ENCODE assay signal across 1 cellular context in the genomic region with DNA sequence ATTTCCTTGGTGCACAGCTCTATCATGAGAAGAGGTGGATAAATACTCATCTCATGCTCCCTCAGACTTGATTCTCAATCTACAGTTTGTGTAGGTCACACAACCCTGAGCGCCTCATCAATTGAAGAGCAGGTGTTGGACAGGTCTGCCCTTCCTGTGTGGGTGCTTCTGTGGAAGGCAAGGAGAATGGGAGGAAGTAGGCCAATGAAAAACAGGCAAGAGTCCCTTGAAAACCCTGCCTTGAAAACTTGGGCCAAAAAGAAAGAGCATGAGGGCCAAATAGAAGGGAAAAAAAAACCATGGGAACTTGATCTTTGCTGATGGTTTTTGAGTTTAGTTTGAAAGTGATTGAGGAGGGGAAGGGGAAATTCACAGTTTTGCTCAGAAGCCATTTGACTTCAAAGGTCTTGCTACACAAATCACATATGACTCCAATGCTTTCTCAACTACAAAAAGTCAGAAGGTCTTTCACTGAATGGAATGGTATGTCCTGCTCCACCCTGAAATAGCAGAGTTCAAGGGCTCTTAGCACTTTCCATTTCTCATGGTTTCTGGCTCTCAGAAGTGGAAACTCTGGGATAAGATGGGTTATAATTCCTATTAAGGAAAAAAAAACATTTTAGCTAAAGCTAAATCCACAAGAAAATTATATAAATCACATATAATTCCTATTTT.
TF ChIP-seq lines count a peak whose summit lies in the region.

No MANE protein-coding gene starts in this region.

TF ChIP-seq in HepG2, 621 proteins besides CTCF, POLR2A, EP300 and RAD21 (continues in another document):
- TF ChIP-seq ZNF20 (CRISPR knock-in tag; IDR thresholded peaks at IDR 0.05) (no peak), ZFP36L1 (CRISPR knock-in tag; IDR thresholded peaks at IDR 0.05) (no peak), ZNF781 (CRISPR knock-in tag; IDR thresholded peaks at IDR 0.05; ENCODE audit: borderline replicate concordance, not compliant biosample characterization) (no peak), ZSCAN31 (CRISPR knock-in tag; IDR thresholded peaks at IDR 0.05; ENCODE audit: low read depth) (no peak), ZNF619 (CRISPR knock-in tag; IDR thresholded peaks at IDR 0.05) (no peak), GLI4 (CRISPR knock-in tag; IDR thresholded peaks at IDR 0.05; ENCODE audit: borderline replicate concordance) (no peak), SMAD1 (CRISPR knock-in tag; IDR thresholded peaks at IDR 0.05; ENCODE audit: borderline replicate concordance, low read depth) (no peak), ZC3H4 (CRISPR knock-in tag; IDR thresholded peaks at IDR 0.05; ENCODE audit: borderline replicate concordance) (no peak), ZBTB20 (CRISPR knock-in tag; IDR thresholded peaks at IDR 0.05; ENCODE audit: borderline replicate concordance, low read depth) (no peak), ZNF713 (CRISPR knock-in tag; IDR thresholded peaks at IDR 0.05) (no peak), HHEX (CRISPR knock-in tag; IDR thresholded peaks at IDR 0.05) (no peak), ZNF382 (CRISPR knock-in tag; IDR thresholded peaks at IDR 0.05; ENCODE audit: borderline replicate concordance) (no peak), ZFP41 (CRISPR knock-in tag; IDR thresholded peaks at IDR 0.05; ENCODE audit: borderline replicate concordance) (no peak), HMG20B (CRISPR knock-in tag; conservative IDR thresholded peaks at IDR 0.05) (peak; percentile 42; the same call in 1 of the 2 replicates), HOXA7 (CRISPR knock-in tag; IDR thresholded peaks at IDR 0.05) (no peak), MXD4 (CRISPR knock-in tag; IDR thresholded peaks at IDR 0.05) (no peak), RBFOX2 (IDR thresholded peaks at IDR 0.05; ENCODE audit: low read depth, low read length) (no peak), HOXA3 (CRISPR knock-in tag; IDR thresholded peaks at IDR 0.05) (no peak), KAT2B (IDR thresholded peaks at IDR 0.05; ENCODE audit: borderline replicate concordance, low read depth, low read length) (no peak), HDAC2 (CRISPR knock-in tag; IDR thresholded peaks at IDR 0.05) (peak; percentile 49; the same call in 1 of the 2 replicates), PLRG1 (conservative IDR thresholded peaks at IDR 0.05) (no peak), ZNF891 (CRISPR knock-in tag; IDR thresholded peaks at IDR 0.05) (no peak), ZNF720 (CRISPR knock-in tag; IDR thresholded peaks at IDR 0.05) (no peak), ZNF782 (CRISPR knock-in tag; IDR thresholded peaks at IDR 0.05; ENCODE audit: borderline replicate concordance) (no peak), HMGA1 (CRISPR knock-in tag; conservative IDR thresholded peaks at IDR 0.05) (no peak), ZNF776 (CRISPR knock-in tag; IDR thresholded peaks at IDR 0.05) (no peak), GFI1 (CRISPR knock-in tag; IDR thresholded peaks at IDR 0.05; ENCODE audit: borderline replicate concordance) (peak; percentile 88), TBX3 (IDR thresholded peaks at IDR 0.05; ENCODE audit: borderline replicate concordance) (no peak), ZMYM2 (CRISPR knock-in tag; IDR thresholded peaks at IDR 0.05) (no peak), ZNF562 (CRISPR knock-in tag; IDR thresholded peaks at IDR 0.05; ENCODE audit: borderline replicate concordance) (no peak), TOPORS (CRISPR knock-in tag; IDR thresholded peaks at IDR 0.05) (no peak), ZNF780A (CRISPR knock-in tag; IDR thresholded peaks at IDR 0.05) (no peak), ZNF598 (CRISPR knock-in tag; IDR thresholded peaks at IDR 0.05; ENCODE audit: borderline replicate concordance) (no peak), ZNF563 (CRISPR knock-in tag; IDR thresholded peaks at IDR 0.05) (no peak), ZNF850 (CRISPR knock-in tag; conservative IDR thresholded peaks at IDR 0.05) (no peak), ZNF747 (CRISPR knock-in tag; IDR thresholded peaks at IDR 0.05; ENCODE audit: borderline replicate concordance) (no peak), FLYWCH1 (CRISPR knock-in tag; IDR thresholded peaks at IDR 0.05) (no peak), RELA (CRISPR knock-in tag; IDR thresholded peaks at IDR 0.05) (no peak)
- TF ChIP-seq, protein P1, sequence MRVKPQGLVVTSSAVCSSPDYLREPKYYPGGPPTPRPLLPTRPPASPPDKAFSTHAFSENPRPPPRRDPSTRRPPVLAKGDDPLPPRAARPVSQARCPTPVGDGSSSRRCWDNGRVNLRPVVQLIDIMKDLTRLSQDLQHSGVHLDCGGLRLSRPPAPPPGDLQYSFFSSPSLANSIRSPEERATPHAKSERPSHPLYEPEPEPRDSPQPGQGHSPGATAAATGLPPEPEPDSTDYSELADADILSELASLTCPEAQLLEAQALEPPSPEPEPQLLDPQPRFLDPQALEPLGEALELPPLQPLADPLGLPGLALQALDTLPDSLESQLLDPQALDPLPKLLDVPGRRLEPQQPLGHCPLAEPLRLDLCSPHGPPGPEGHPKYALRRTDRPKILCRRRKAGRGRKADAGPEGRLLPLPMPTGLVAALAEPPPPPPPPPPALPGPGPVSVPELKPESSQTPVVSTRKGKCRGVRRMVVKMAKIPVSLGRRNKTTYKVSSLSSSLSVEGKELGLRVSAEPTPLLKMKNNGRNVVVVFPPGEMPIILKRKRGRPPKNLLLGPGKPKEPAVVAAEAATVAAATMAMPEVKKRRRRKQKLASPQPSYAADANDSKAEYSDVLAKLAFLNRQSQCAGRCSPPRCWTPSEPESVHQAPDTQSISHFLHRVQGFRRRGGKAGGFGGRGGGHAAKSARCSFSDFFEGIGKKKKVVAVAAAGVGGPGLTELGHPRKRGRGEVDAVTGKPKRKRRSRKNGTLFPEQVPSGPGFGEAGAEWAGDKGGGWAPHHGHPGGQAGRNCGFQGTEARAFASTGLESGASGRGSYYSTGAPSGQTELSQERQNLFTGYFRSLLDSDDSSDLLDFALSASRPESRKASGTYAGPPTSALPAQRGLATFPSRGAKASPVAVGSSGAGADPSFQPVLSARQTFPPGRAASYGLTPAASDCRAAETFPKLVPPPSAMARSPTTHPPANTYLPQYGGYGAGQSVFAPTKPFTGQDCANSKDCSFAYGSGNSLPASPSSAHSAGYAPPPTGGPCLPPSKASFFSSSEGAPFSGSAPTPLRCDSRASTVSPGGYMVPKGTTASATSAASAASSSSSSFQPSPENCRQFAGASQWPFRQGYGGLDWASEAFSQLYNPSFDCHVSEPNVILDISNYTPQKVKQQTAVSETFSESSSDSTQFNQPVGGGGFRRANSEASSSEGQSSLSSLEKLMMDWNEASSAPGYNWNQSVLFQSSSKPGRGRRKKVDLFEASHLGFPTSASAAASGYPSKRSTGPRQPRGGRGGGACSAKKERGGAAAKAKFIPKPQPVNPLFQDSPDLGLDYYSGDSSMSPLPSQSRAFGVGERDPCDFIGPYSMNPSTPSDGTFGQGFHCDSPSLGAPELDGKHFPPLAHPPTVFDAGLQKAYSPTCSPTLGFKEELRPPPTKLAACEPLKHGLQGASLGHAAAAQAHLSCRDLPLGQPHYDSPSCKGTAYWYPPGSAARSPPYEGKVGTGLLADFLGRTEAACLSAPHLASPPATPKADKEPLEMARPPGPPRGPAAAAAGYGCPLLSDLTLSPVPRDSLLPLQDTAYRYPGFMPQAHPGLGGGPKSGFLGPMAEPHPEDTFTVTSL (CRISPR knock-in tag; IDR thresholded peaks at IDR 0.05; ENCODE audit: borderline replicate concordance) = peak; percentile 77; the same call in 1 of the 2 replicates
- TF ChIP-seq, protein P2, sequence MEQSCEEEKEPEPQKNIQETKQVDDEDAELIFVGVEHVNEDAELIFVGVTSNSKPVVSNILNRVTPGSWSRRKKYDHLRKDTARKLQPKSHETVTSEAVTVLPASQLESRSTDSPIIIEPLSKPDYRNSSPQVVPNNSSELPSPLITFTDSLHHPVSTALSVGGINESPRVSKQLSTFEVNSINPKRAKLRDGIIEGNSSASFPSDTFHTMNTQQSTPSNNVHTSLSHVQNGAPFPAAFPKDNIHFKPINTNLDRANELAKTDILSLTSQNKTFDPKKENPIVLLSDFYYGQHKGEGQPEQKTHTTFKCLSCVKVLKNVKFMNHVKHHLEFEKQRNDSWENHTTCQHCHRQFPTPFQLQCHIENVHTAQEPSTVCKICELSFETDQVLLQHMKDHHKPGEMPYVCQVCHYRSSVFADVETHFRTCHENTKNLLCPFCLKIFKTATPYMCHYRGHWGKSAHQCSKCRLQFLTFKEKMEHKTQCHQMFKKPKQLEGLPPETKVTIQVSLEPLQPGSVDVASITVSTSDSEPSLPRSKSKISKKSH (CRISPR knock-in tag; IDR thresholded peaks at IDR 0.05; ENCODE audit: borderline replicate concordance) = no peak
- TF ChIP-seq, protein P3, sequence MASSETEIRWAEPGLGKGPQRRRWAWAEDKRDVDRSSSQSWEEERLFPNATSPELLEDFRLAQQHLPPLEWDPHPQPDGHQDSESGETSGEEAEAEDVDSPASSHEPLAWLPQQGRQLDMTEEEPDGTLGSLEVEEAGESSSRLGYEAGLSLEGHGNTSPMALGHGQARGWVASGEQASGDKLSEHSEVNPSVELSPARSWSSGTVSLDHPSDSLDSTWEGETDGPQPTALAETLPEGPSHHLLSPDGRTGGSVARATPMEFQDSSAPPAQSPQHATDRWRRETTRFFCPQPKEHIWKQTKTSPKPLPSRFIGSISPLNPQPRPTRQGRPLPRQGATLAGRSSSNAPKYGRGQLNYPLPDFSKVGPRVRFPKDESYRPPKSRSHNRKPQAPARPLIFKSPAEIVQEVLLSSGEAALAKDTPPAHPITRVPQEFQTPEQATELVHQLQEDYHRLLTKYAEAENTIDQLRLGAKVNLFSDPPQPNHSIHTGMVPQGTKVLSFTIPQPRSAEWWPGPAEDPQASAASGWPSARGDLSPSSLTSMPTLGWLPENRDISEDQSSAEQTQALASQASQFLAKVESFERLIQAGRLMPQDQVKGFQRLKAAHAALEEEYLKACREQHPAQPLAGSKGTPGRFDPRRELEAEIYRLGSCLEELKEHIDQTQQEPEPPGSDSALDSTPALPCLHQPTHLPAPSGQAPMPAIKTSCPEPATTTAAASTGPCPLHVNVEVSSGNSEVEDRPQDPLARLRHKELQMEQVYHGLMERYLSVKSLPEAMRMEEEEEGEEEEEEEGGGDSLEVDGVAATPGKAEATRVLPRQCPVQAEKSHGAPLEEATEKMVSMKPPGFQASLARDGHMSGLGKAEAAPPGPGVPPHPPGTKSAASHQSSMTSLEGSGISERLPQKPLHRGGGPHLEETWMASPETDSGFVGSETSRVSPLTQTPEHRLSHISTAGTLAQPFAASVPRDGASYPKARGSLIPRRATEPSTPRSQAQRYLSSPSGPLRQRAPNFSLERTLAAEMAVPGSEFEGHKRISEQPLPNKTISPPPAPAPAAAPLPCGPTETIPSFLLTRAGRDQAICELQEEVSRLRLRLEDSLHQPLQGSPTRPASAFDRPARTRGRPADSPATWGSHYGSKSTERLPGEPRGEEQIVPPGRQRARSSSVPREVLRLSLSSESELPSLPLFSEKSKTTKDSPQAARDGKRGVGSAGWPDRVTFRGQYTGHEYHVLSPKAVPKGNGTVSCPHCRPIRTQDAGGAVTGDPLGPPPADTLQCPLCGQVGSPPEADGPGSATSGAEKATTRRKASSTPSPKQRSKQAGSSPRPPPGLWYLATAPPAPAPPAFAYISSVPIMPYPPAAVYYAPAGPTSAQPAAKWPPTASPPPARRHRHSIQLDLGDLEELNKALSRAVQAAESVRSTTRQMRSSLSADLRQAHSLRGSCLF (CRISPR knock-in tag; IDR thresholded peaks at IDR 0.05; ENCODE audit: borderline replicate concordance) = no peak
- TF ChIP-seq, protein P4, sequence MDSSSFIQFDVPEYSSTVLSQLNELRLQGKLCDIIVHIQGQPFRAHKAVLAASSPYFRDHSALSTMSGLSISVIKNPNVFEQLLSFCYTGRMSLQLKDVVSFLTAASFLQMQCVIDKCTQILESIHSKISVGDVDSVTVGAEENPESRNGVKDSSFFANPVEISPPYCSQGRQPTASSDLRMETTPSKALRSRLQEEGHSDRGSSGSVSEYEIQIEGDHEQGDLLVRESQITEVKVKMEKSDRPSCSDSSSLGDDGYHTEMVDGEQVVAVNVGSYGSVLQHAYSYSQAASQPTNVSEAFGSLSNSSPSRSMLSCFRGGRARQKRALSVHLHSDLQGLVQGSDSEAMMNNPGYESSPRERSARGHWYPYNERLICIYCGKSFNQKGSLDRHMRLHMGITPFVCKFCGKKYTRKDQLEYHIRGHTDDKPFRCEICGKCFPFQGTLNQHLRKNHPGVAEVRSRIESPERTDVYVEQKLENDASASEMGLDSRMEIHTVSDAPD (CRISPR knock-in tag; IDR thresholded peaks at IDR 0.05) = no peak
- TF ChIP-seq, protein P5, sequence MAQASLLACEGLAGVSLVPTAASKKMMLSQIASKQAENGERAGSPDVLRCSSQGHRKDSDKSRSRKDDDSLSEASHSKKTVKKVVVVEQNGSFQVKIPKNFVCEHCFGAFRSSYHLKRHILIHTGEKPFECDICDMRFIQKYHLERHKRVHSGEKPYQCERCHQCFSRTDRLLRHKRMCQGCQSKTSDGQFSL (CRISPR knock-in tag; IDR thresholded peaks at IDR 0.05) = no peak
- TF ChIP-seq, protein P6, sequence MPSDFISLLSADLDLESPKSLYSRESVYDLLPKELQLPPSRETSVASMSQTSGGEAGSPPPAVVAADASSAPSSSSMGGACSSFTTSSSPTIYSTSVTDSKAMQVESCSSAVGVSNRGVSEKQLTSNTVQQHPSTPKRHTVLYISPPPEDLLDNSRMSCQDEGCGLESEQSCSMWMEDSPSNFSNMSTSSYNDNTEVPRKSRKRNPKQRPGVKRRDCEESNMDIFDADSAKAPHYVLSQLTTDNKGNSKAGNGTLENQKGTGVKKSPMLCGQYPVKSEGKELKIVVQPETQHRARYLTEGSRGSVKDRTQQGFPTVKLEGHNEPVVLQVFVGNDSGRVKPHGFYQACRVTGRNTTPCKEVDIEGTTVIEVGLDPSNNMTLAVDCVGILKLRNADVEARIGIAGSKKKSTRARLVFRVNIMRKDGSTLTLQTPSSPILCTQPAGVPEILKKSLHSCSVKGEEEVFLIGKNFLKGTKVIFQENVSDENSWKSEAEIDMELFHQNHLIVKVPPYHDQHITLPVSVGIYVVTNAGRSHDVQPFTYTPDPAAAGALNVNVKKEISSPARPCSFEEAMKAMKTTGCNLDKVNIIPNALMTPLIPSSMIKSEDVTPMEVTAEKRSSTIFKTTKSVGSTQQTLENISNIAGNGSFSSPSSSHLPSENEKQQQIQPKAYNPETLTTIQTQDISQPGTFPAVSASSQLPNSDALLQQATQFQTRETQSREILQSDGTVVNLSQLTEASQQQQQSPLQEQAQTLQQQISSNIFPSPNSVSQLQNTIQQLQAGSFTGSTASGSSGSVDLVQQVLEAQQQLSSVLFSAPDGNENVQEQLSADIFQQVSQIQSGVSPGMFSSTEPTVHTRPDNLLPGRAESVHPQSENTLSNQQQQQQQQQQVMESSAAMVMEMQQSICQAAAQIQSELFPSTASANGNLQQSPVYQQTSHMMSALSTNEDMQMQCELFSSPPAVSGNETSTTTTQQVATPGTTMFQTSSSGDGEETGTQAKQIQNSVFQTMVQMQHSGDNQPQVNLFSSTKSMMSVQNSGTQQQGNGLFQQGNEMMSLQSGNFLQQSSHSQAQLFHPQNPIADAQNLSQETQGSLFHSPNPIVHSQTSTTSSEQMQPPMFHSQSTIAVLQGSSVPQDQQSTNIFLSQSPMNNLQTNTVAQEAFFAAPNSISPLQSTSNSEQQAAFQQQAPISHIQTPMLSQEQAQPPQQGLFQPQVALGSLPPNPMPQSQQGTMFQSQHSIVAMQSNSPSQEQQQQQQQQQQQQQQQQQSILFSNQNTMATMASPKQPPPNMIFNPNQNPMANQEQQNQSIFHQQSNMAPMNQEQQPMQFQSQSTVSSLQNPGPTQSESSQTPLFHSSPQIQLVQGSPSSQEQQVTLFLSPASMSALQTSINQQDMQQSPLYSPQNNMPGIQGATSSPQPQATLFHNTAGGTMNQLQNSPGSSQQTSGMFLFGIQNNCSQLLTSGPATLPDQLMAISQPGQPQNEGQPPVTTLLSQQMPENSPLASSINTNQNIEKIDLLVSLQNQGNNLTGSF (CRISPR knock-in tag; IDR thresholded peaks at IDR 0.05) = no peak
- TF ChIP-seq, protein P7, sequence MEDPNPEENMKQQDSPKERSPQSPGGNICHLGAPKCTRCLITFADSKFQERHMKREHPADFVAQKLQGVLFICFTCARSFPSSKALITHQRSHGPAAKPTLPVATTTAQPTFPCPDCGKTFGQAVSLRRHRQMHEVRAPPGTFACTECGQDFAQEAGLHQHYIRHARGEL (CRISPR knock-in tag; IDR thresholded peaks at IDR 0.05) = no peak
